Comparison of ENCODE assay signal across 1 cellular context in genomic region chr4:123783936-123784335, GRCh38.
TF ChIP-seq lines count a peak whose summit lies in the region.

No MANE protein-coding gene starts in this region.

TF ChIP-seq in WTC11, 78 proteins besides CTCF, POLR2A, EP300 and RAD21 (continued from another document):
- TF ChIP-seq FOXP1 (CRISPR knock-in tag; IDR thresholded peaks at IDR 0.05; ENCODE audit: borderline replicate concordance), result no peak
- TF ChIP-seq SP1 (CRISPR knock-in tag; conservative IDR thresholded peaks at IDR 0.05), result no peak
- no peak for TF ChIP-seq SMAD3 (CRISPR knock-in tag; IDR thresholded peaks at IDR 0.05; ENCODE audit: borderline replicate concordance)
- TF ChIP-seq IRF2 (CRISPR knock-in tag; IDR thresholded peaks at IDR 0.05; ENCODE audit: borderline replicate concordance, low read depth), result no peak
- TF ChIP-seq MYBL2 (CRISPR knock-in tag; IDR thresholded peaks at IDR 0.05), result no peak
- TF ChIP-seq, protein P1, sequence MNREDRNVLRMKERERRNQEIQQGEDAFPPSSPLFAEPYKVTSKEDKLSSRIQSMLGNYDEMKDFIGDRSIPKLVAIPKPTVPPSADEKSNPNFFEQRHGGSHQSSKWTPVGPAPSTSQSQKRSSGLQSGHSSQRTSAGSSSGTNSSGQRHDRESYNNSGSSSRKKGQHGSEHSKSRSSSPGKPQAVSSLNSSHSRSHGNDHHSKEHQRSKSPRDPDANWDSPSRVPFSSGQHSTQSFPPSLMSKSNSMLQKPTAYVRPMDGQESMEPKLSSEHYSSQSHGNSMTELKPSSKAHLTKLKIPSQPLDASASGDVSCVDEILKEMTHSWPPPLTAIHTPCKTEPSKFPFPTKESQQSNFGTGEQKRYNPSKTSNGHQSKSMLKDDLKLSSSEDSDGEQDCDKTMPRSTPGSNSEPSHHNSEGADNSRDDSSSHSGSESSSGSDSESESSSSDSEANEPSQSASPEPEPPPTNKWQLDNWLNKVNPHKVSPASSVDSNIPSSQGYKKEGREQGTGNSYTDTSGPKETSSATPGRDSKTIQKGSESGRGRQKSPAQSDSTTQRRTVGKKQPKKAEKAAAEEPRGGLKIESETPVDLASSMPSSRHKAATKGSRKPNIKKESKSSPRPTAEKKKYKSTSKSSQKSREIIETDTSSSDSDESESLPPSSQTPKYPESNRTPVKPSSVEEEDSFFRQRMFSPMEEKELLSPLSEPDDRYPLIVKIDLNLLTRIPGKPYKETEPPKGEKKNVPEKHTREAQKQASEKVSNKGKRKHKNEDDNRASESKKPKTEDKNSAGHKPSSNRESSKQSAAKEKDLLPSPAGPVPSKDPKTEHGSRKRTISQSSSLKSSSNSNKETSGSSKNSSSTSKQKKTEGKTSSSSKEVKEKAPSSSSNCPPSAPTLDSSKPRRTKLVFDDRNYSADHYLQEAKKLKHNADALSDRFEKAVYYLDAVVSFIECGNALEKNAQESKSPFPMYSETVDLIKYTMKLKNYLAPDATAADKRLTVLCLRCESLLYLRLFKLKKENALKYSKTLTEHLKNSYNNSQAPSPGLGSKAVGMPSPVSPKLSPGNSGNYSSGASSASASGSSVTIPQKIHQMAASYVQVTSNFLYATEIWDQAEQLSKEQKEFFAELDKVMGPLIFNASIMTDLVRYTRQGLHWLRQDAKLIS (CRISPR knock-in tag; IDR thresholded peaks at IDR 0.05; ENCODE audit: borderline replicate concordance), result no peak
- TF ChIP-seq OVOL2 (CRISPR knock-in tag; IDR thresholded peaks at IDR 0.05; ENCODE audit: borderline replicate concordance), result no peak
- no peak for TF ChIP-seq RORB (CRISPR knock-in tag; IDR thresholded peaks at IDR 0.05)
- no peak for TF ChIP-seq FOXK1 (CRISPR knock-in tag; IDR thresholded peaks at IDR 0.05)
- TF ChIP-seq, protein P2, sequence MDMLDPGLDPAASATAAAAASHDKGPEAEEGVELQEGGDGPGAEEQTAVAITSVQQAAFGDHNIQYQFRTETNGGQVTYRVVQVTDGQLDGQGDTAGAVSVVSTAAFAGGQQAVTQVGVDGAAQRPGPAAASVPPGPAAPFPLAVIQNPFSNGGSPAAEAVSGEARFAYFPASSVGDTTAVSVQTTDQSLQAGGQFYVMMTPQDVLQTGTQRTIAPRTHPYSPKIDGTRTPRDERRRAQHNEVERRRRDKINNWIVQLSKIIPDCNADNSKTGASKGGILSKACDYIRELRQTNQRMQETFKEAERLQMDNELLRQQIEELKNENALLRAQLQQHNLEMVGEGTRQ (CRISPR knock-in tag; IDR thresholded peaks at IDR 0.05), result no peak
